ENCODE assay signal across 1 cellular context in genomic region chr2:130373808-130374365, GRCh38.
TF ChIP-seq lines count a peak whose summit lies in the region.

No MANE protein-coding gene starts in this region.

TF ChIP-seq in A549, 52 proteins besides CTCF, POLR2A, EP300 and RAD21 (continued from another document):
- no peak for TF ChIP-seq KDM1A (IDR thresholded peaks at IDR 0.05; ENCODE audit: low read depth)
